ENCODE assay signal across 21 cellular contexts in genomic region chr2:66239655-66240054, GRCh38.
DNase-seq lines count a peak whose midpoint lies in the region; ATAC-seq and TF ChIP-seq lines count a peak whose summit lies in the region.
"Had no signal": no experiment of that assay in that cellular context is flagged by ENCODE, and none has a peak within 500 bp of the region (broad histone marks: within the 10 kb centered on the region; RNA-seq: fewer than 3 reads in every experiment).

No MANE protein-coding gene starts in this region.

- H3F3A ChIP-seq in smooth muscle cell (ENCODE audit: low read depth), result no peaks in the 10 kb centered on the region

- no peak overlapping the region for H3K4me3 Mint-ChIP-seq in HFFc6
- H3K4me3 Mint-ChIP-seq: B cell; CD4-positive, alpha-beta T cell had no signal

- H3K4me1 ChIP-seq in breast epithelium (peaks cover 0 to 11% of the 10 kb centered on the region in 2 donors), smooth muscle cell (ENCODE audit: low read depth) (no peaks in the 10 kb centered on the region)

- in situ Hi-C loops in G401 (cut with HindIII; ENCODE audit: low sequenced_read_pairs), result no loop called here

- peak; percentile 46 for ATAC-seq in sciatic nerve
- no peak for ATAC-seq in GM21447 (IDR thresholded peaks at IDR 0.05; ENCODE audit: unreplicated experiment)
- ATAC-seq: K562, PC-3 had no signal

- no peaks in the 10 kb centered on the region for H3K79me2 ChIP-seq in smooth muscle cell (ENCODE audit: low read depth)

- H3K9me3 ChIP-seq in breast epithelium, result no peaks in the 10 kb centered on the region
- no peaks in the 10 kb centered on the region for H3K9me3 ChIP-seq in smooth muscle cell (replicated peaks; ENCODE audit: low read depth)

- 93% methylated on average over 7 of the region's 7 CpGs for WGBS in smooth muscle cell (ENCODE audit: low lambda C conversion rate)

- H3K4me3 ChIP-seq in breast epithelium, result no peak overlapping the region
- no peak overlapping the region for H3K4me3 ChIP-seq in smooth muscle cell
- H3K4me3 ChIP-seq: GM23248, K562 had no signal

- TF ChIP-seq CTCF in breast epithelium (IDR thresholded peaks at IDR 0.05), result no peak
- no peak for TF ChIP-seq CTCF in smooth muscle cell (IDR thresholded peaks at IDR 0.05; ENCODE audit: borderline replicate concordance, insufficient read depth, poor library complexity, severe bottlenecking)
- TF ChIP-seq CTCF in HFFc6 (IDR thresholded peaks at IDR 0.05), result no peak

- no peak overlapping the region for H3K4me2 ChIP-seq in smooth muscle cell

- H3K9me3 Mint-ChIP-seq in HFFc6, result peaks cover 3% of the 10 kb centered on the region; the same call in 1 of the 2 replicates
- H3K9me3 Mint-ChIP-seq: CD4-positive, alpha-beta T cell had no signal

- peak; percentile 21 for DNase-seq in G401 (ENCODE audit: low spot score)
- DNase-seq in breast epithelium (ENCODE audit: low spot score in 2 of 2), result no peak
- DNase-seq in hippocampal formation (lab: John Stamatoyannopoulos, UW), result peak; percentile 1 to 2
- DNase-seq in sciatic nerve (ENCODE audit: low spot score), result no peak
- no peak for DNase-seq in smooth muscle cell (lab: John Stamatoyannopoulos, UW; ENCODE audit: unreplicated experiment)
- DNase-seq in superior temporal gyrus (ENCODE audit: extremely low spot score), result no peak
- DNase-seq in HFFc6, result no peak
- DNase-seq: ACHN; Calu3; CD4-positive, alpha-beta T cell; DND-41; GF-D8; NCI-H1048; NCI-H1694; NCI-H446; PC-3 had no signal

- peaks cover 10% of the 10 kb centered on the region for H3K27me3 Mint-ChIP-seq in HFFc6 (ENCODE audit: insufficient read depth)
- H3K27me3 Mint-ChIP-seq: B cell; CD4-positive, alpha-beta T cell had no signal

- no peaks in the 10 kb centered on the region for H3K36me3 ChIP-seq in breast epithelium
- no peaks in the 10 kb centered on the region for H3K36me3 ChIP-seq in smooth muscle cell (ENCODE audit: low read depth)

- H2AFZ ChIP-seq in smooth muscle cell (ENCODE audit: low read depth), result no peak overlapping the region
- H2AFZ ChIP-seq: GM23248 had no signal

- H3K36me3 Mint-ChIP-seq in HFFc6 (ENCODE audit: low read depth), result no peaks in the 10 kb centered on the region

- H3K4me1 Mint-ChIP-seq in HFFc6 (ENCODE audit: low read depth), result no peaks in the 10 kb centered on the region
- H3K4me1 Mint-ChIP-seq: B cell had no signal

- no peak for TF ChIP-seq POLR2A in breast epithelium (IDR thresholded peaks at IDR 0.05)

- H3K27me3 ChIP-seq in breast epithelium (no peaks in the 10 kb centered on the region), smooth muscle cell (ENCODE audit: low read depth) (peaks cover 7% of the 10 kb centered on the region)

- H3K27ac ChIP-seq in breast epithelium, result peak overlapping the region; percentile 18 to 22
- no peak overlapping the region for H3K27ac ChIP-seq in smooth muscle cell (ENCODE audit: low read depth)
- H3K27ac ChIP-seq: GM23248, HL-60 had no signal

- no peak overlapping the region for H3K9ac ChIP-seq in smooth muscle cell (ENCODE audit: low read depth)
- H3K9ac ChIP-seq: GM23248 had no signal

- intact Hi-C loops in breast epithelium (cut with DNase I; ENCODE audit: low total_unique reads) (no loop called here), sciatic nerve (cut with DNase I) (no loop called here)

- no peak overlapping the region for H3K27ac Mint-ChIP-seq in HFFc6
- H3K27ac Mint-ChIP-seq: B cell; CD4-positive, alpha-beta T cell had no signal

- H4K20me1 ChIP-seq in smooth muscle cell (ENCODE audit: low read depth), result no peaks in the 10 kb centered on the region

Comparison
In these comparisons a context has a peak if more than half of its experiments do, and no peak if none do; other contexts are left out.
1. DNase-seq: peak in G401 (single experiment) and hippocampal formation (2 of 2); none in breast epithelium (0 of 2), sciatic nerve (single experiment), smooth muscle cell (single experiment), superior temporal gyrus (single experiment) and HFFc6 (single experiment).